22 cellular contexts compared by ENCODE assay signal in genomic region chr15:90765966-90766365, GRCh38.
"Had no signal": no experiment of that assay in that cellular context is flagged by ENCODE, and none has a peak within 500 bp of the region (broad histone marks: within the 10 kb centered on the region; RNA-seq: fewer than 3 reads in every experiment).

No MANE protein-coding gene starts in this region.

- H3K4me3 ChIP-seq: breast epithelium, colonic mucosa, MG63, Peyer's patch had no signal

- H3K9me3 ChIP-seq: breast epithelium, colonic mucosa, MG63, Peyer's patch had no signal

- H3K27ac ChIP-seq: breast epithelium, colonic mucosa, Peyer's patch had no signal

- DNase-seq: activated CD4-positive, alpha-beta T cell treated with anti-CD3 and anti-CD28 coated beads for 4 hours; activated CD8-positive, alpha-beta T cell treated with anti-CD3 and anti-CD28 coated beads for 36 hours; activated gamma-delta T cell; activated naive CD4-positive, alpha-beta T cell treated with anti-CD3 and anti-CD28 coated beads for 36 hours; activated T-cell treated with anti-CD3 and anti-CD28 coated beads, Interleukin-2, amount 50 U/mL, for 4 hours; amygdala; caudate nucleus; colonic mucosa; MG63; NCI-H1105; NCI-H1436; NCI-H1694 treated with DMSO at 0.1 percent for 48 hours; NCI-H2029 treated with DMSO at 0.1 percent for 48 hours; NCI-H345; NCI-H510A; NCI-H526 treated with DMSO at 0.1 percent for 48 hours; NK-92 treated with Interleukin-12 subunit alpha and Interleukin-12 subunit beta, amount 100 ng/mL, for 24 hours; Peyer's patch; SHP77 had no signal

- ATAC-seq: activated CD4-positive, CD25-positive, alpha-beta regulatory T cell treated with anti-CD3 and anti-CD28 coated beads, Interleukin-2, amount 50 U/mL, for 24 hours; activated CD8-positive, alpha-beta T cell treated with anti-CD3 and anti-CD28 coated beads for 36 hours; activated T-cell treated with anti-CD3 and anti-CD28 coated beads, Interleukin-2, amount 50 U/mL, for 4 hours; activated T-helper 17 cell treated with anti-CD3 and anti-CD28 coated beads, Interleukin-2, amount 50 U/mL, for 72 hours had no signal

- H3K27me3 ChIP-seq: breast epithelium, colonic mucosa, MG63, Peyer's patch had no signal

- H3K4me1 ChIP-seq: breast epithelium, colonic mucosa, Peyer's patch had no signal

- H3K36me3 ChIP-seq: breast epithelium, colonic mucosa, Peyer's patch had no signal
